18 cellular contexts compared by ENCODE assay signal in the genomic region with DNA sequence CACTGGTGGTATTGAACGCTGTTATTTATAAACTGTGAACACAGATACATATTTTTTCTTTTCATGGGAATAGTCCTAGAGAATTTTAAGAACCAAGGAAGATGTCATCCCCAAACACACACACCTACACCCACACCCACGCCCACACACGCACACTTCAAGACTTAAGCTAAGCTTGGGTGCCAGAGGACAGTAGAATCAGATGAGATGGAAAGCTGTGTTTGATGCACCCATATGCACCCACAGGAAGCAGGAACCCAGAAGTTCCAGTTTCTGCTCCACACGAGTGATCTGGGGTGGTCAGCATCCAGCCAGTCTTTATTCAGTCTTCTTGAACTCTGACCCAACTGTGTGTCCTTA.
"Had no signal": no experiment of that assay in that cellular context is flagged by ENCODE, and none has a peak within 500 bp of the region (broad histone marks: within the 10 kb centered on the region; RNA-seq: fewer than 3 reads in every experiment).

No MANE protein-coding gene starts in this region.

- FAIRE-seq: kidney, small intestine had no signal

- H3K27ac ChIP-seq: epithelial cell of prostate, esophagus muscularis mucosa, gastrocnemius medialis, heart right ventricle, left ventricle myocardium inferior, lower lobe of right lung, neutrophil, right atrium auricular region had no signal

- H3K36me3 ChIP-seq: esophagus muscularis mucosa, gastrocnemius medialis, heart right ventricle, left ventricle myocardium inferior, lower lobe of right lung, neutrophil, right atrium auricular region had no signal

- H3K9me3 Mint-ChIP-seq: nephron had no signal

- H3K36me3 Mint-ChIP-seq: memory B cell, naive B cell had no signal

- ATAC-seq: gastrocnemius medialis, heart right ventricle, left cardiac atrium, lower lobe of right lung had no signal

- DNase-seq: effector memory CD4-positive, alpha-beta T cell; gastrocnemius medialis; heart right ventricle; kidney; left cardiac atrium; left ventricle myocardium inferior; lower lobe of right lung; naive B cell; stimulated activated CD4-positive, alpha-beta T cell treated with anti-CD3 and anti-CD28 coated beads, Interleukin-12 subunit alpha, Interleukin-12 subunit beta, amount 100 ng/mL, for 4 hours; stimulated activated naive CD4-positive, alpha-beta T cell treated with Interleukin-2 at 50 U/mL for 16 hours; trophoblast cell had no signal

- H3K9me3 ChIP-seq: esophagus muscularis mucosa, gastrocnemius medialis, heart right ventricle, left ventricle myocardium inferior, lower lobe of right lung, neutrophil, right atrium auricular region had no signal

- H3K4me1 Mint-ChIP-seq: memory B cell, naive B cell, nephron had no signal

- H3K4me1 ChIP-seq: gastrocnemius medialis, left ventricle myocardium inferior, lower lobe of right lung, right atrium auricular region had no signal

- H3K27me3 ChIP-seq: esophagus muscularis mucosa, gastrocnemius medialis, heart right ventricle, neutrophil, right atrium auricular region had no signal

- H3K4me3 ChIP-seq: esophagus muscularis mucosa, gastrocnemius medialis, heart right ventricle, left ventricle myocardium inferior, lower lobe of right lung, right atrium auricular region had no signal

- H3K27me3 Mint-ChIP-seq: memory B cell, naive B cell had no signal

- H3K4me3 Mint-ChIP-seq: memory B cell, naive B cell, nephron had no signal

- H3K27ac Mint-ChIP-seq: memory B cell, naive B cell, nephron had no signal
